In genomic region chr7:83673291-83673690, GRCh38 we compare ENCODE assay signal across 5 cellular contexts. TPM values are rescaled to one million over a fixed set of nuclear protein-coding genes. Genes with fewer than 3 reads are reported as not detected.
"Had no signal": no experiment of that assay in that cellular context is flagged by ENCODE, and none has a peak within 500 bp of the region (broad histone marks: within the 10 kb centered on the region; RNA-seq: fewer than 3 reads in every experiment).

No MANE protein-coding gene starts in this region.

RNA-seq across cellular contexts. Expression of gene SEMA3E, which starts 24.4 kb away (rescaled TPM):
- total RNA-seq: naive thymus-derived CD4-positive, alpha-beta T cell; naive thymus-derived CD8-positive, alpha-beta T cell; natural killer cell; natural killer cell treated with Interleukin-12 subunit alpha and Interleukin-12 subunit beta and Interleukin-15 and Interleukin-18, amount 100 ng/mL, for 72 hours; pulmonary artery endothelial cell had no signal
- polyA plus RNA-seq: naive thymus-derived CD4-positive, alpha-beta T cell; naive thymus-derived CD8-positive, alpha-beta T cell had no signal
